In the genomic region with DNA sequence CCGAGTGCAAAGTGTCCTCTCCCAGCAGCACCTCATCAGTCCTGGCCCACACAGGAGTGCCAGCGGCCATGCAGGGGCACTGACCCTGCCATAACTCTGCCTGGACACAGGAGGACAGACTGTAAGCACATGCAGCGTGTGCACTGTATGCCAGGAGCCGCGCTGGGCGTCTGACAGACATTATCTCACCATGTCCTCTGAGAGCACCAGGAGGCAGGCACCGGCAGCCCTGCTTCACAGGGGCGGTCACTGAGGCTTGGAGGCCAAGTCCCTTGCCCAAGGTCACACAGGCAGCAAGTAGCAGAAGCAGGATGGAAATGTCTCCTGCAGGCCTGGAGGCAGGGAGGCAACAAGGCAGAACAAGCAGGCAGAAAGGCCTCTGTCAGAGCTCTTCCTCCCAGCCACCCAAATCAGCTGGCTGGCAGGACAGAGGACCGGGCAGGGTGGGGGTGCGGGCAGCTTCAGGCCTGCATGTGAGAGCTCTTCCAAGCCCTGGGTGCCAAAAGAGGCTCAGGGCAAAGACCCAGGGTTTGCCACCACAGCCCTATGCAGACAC, we compare ENCODE assay signal across 8 cellular contexts. TPM values are rescaled to one million over a fixed set of nuclear protein-coding genes. Genes with fewer than 3 reads are reported as not detected.
DNase-seq lines count a peak whose midpoint lies in the region; ATAC-seq and TF ChIP-seq lines count a peak whose summit lies in the region.

No MANE protein-coding gene starts in this region.

- peak overlapping the region; percentile 94 for H3K4me3 Mint-ChIP-seq in activated naive CD4-positive, alpha-beta T cell treated with anti-CD3 and anti-CD28 coated beads for 36 hours
- H3K4me3 Mint-ChIP-seq in type B pancreatic cell, result no peak overlapping the region

- H3K9me3 ChIP-seq in mucosa of stomach (ENCODE audit: control insufficient read depth, low read length), result no peaks in the 10 kb centered on the region

- peak overlapping the region; percentile 87 for H3K27ac Mint-ChIP-seq in activated naive CD4-positive, alpha-beta T cell treated with anti-CD3 and anti-CD28 coated beads for 36 hours
- peak overlapping the region; percentile 76 for H3K27ac Mint-ChIP-seq in type B pancreatic cell

- no peak for ATAC-seq in GM19324 (IDR thresholded peaks at IDR 0.05; ENCODE audit: low FRiP score, unreplicated experiment)
- ATAC-seq in HG03139 (IDR thresholded peaks at IDR 0.05; ENCODE audit: unreplicated experiment), result no peak

- no peaks in the 10 kb centered on the region for H3K9me3 Mint-ChIP-seq in activated naive CD4-positive, alpha-beta T cell treated with anti-CD3 and anti-CD28 coated beads for 36 hours
- H3K9me3 Mint-ChIP-seq in type B pancreatic cell, result no peaks in the 10 kb centered on the region

- H3K27ac ChIP-seq in dorsolateral prefrontal cortex, result peak overlapping the region; percentile 87 to 100 (median 97)

- no peak for DNase-seq in activated naive CD4-positive, alpha-beta T cell treated with anti-CD3 and anti-CD28 coated beads for 36 hours
- DNase-seq in activated naive CD4-positive, alpha-beta T cell treated with Interleukin-2 at 50 U/mL for 16 hours, result no peak
- peak in 8 of 10 donors; percentile 61 to 91 (median 77) for DNase-seq in dorsolateral prefrontal cortex
- DNase-seq in type B pancreatic cell (ENCODE audit: extremely low spot score, unreplicated experiment), result no peak
- no peak for DNase-seq in HK-2 (ENCODE audit: unreplicated experiment)

- peak in 3 of 56 donors; percentile 4 to 25 (median 12) for TF ChIP-seq CTCF in dorsolateral prefrontal cortex (IDR thresholded peaks at IDR 0.05 in 54 of 56, conservative IDR thresholded peaks at IDR 0.05 in 2 of 56; ENCODE audit: low read depth in 1 of 56, partially characterized antibody in 56 of 56)
- no peak for TF ChIP-seq CTCF in type B pancreatic cell (conservative IDR thresholded peaks at IDR 0.05)

- peaks cover 93% of the 10 kb centered on the region for H3K4me1 Mint-ChIP-seq in activated naive CD4-positive, alpha-beta T cell treated with anti-CD3 and anti-CD28 coated beads for 36 hours (ENCODE audit: low read depth)
- peaks cover 74% of the 10 kb centered on the region for H3K4me1 Mint-ChIP-seq in type B pancreatic cell (ENCODE audit: unreplicated experiment)

- H3K27me3 Mint-ChIP-seq in activated naive CD4-positive, alpha-beta T cell treated with anti-CD3 and anti-CD28 coated beads for 36 hours (ENCODE audit: low read depth), result no peaks in the 10 kb centered on the region
- no peaks in the 10 kb centered on the region for H3K27me3 Mint-ChIP-seq in type B pancreatic cell

- intact Hi-C loops in activated naive CD4-positive, alpha-beta T cell treated with anti-CD3 and anti-CD28 coated beads for 36 hours (cut with micrococcal nuclease), result no loop called here
- intact Hi-C loops in dorsolateral prefrontal cortex (cut with DNase I), result no loop called here

- peaks cover 4% of the 10 kb centered on the region for H3K36me3 ChIP-seq in mucosa of stomach (ENCODE audit: control insufficient read depth, insufficient read depth, low read length)

- CTCF ChIA-PET in activated naive CD4-positive, alpha-beta T cell treated with anti-CD3 and anti-CD28 coated beads for 36 hours (lab: Charles Lee), result interaction anchor here (1.1 to 15.2 kb wide), 5 partner anchors 15 to 61 kb away, joined by 3 to 142 read pairs (median 75); no protein-coding TSS in a partner anchor

- H3K36me3 Mint-ChIP-seq in activated naive CD4-positive, alpha-beta T cell treated with anti-CD3 and anti-CD28 coated beads for 36 hours (ENCODE audit: low read depth), result peaks cover 24% of the 10 kb centered on the region
- H3K36me3 Mint-ChIP-seq in type B pancreatic cell, result no peaks in the 10 kb centered on the region

- H3K9ac ChIP-seq in mucosa of stomach (ENCODE audit: low read length), result peak overlapping the region; percentile 89

- H3K4me3 ChIP-seq in dorsolateral prefrontal cortex (peak overlapping the region in 53 of 59 donors; percentile 1 to 96 (median 81)), mucosa of stomach (ENCODE audit: low read length) (no peak overlapping the region)

- H3K27me3 ChIP-seq in dorsolateral prefrontal cortex (no peaks in the 10 kb centered on the region), mucosa of stomach (ENCODE audit: control insufficient read depth, insufficient read depth, low read length) (no peaks in the 10 kb centered on the region)

- H3K4me1 ChIP-seq in mucosa of stomach (ENCODE audit: control insufficient read depth, insufficient read depth, low read length), result peaks cover 99% of the 10 kb centered on the region

RNA-seq across cellular contexts. Expression of a gene that starts 8.4 kb away (rescaled TPM):
- 10 to 100 TPM; 61.0 to 70.8 TPM for total RNA-seq in activated naive CD4-positive, alpha-beta T cell treated with anti-CD3 and anti-CD28 coated beads for 36 hours
- 100 to 1,000 TPM in 117 of 120 experiments, 10 to 100 TPM in 3; 73.1 to 300 (median 141) TPM for total RNA-seq in dorsolateral prefrontal cortex
- total RNA-seq in type B pancreatic cell (ENCODE audit: low replicate concordance), result 61.1 and 74.8 TPM in 2 replicates

RNA-seq across cellular contexts. Expression of a gene that starts 34.7 kb away (rescaled TPM):
- total RNA-seq in activated naive CD4-positive, alpha-beta T cell treated with anti-CD3 and anti-CD28 coated beads for 36 hours, result 10 to 100 TPM; 41.6 to 43.4 TPM
- total RNA-seq in dorsolateral prefrontal cortex (10 to 100 TPM; 23.7 to 41.9 (median 31.9) TPM), type B pancreatic cell (ENCODE audit: low replicate concordance) (41.6 and 56.3 TPM in 2 replicates)

RNA-seq across cellular contexts. Expression of a gene that starts 41.8 kb away (rescaled TPM):
- 1 to 10 TPM; 1.1 to 1.8 TPM for total RNA-seq in activated naive CD4-positive, alpha-beta T cell treated with anti-CD3 and anti-CD28 coated beads for 36 hours
- total RNA-seq in dorsolateral prefrontal cortex, result 10 to 100 TPM in 5 of 120 experiments, 1 to 10 TPM in 115; 1.2 to 13.2 (median 5.0) TPM
- 5.8 and 9.4 TPM in 2 replicates for total RNA-seq in type B pancreatic cell (ENCODE audit: low replicate concordance)

RNA-seq across cellular contexts. Expression of a gene that starts 55.6 kb away (rescaled TPM):
- total RNA-seq in activated naive CD4-positive, alpha-beta T cell treated with anti-CD3 and anti-CD28 coated beads for 36 hours, result 10 to 100 TPM; 22.3 to 24.6 TPM
- total RNA-seq in dorsolateral prefrontal cortex (10 to 100 TPM; 13.2 to 58.0 (median 23.6) TPM), type B pancreatic cell (ENCODE audit: low replicate concordance) (11.9 and 17.5 TPM in 2 replicates)

Comparison
In these comparisons a context has a peak if more than half of its experiments do, and no peak if none do; other contexts are left out.
1. DNase-seq: peak in dorsolateral prefrontal cortex (8 of 10); none in activated naive CD4-positive, alpha-beta T cell treated with anti-CD3 and anti-CD28 coated beads for 36 hours (single experiment), activated naive CD4-positive, alpha-beta T cell treated with Interleukin-2 at 50 U/mL for 16 hours (single experiment), type B pancreatic cell (single experiment) and HK-2 (single experiment).